Comparison of ENCODE assay signal across 9 cellular contexts in the genomic region with DNA sequence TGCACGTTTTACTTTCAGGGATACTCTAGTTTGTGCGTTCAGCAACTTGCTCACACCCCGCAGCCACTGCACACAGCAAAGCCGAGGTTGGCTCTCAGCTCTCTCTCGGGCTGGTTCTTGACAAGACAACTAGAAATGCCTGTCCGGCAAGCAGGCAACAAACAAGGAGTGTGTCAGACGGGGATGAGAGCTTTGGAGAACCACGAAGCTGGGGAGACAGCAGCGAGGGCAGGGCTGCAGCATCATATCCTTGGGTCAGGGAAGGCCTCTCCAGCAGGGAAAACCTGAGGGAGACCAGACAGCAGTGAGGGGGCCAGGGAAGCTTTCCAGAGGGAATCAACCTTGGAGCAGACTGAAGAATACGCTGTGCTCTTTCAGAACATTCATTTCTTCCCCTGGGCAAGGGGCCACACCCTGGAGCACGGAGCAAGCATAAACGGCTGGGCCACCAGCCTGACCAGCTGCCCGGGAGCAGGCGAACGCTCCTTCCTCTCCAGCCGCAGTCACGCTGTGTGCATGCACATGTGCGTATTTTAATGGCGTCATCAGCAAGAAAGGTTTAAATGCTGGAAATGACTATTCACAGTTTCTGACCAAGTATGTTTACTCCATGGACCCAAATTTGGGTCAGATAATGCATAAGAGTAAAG. TPM values are rescaled to one million over a fixed set of nuclear protein-coding genes. Genes with fewer than 3 reads are reported as not detected.
DNase-seq lines count a peak whose midpoint lies in the region; ATAC-seq, FAIRE-seq and TF ChIP-seq lines count a peak whose summit lies in the region.
"Had no signal": no experiment of that assay in that cellular context is flagged by ENCODE, and none has a peak within 500 bp of the region (broad histone marks: within the 10 kb centered on the region; RNA-seq: fewer than 3 reads in every experiment).

No MANE protein-coding gene starts in this region.

- H3K4me3 ChIP-seq in right atrium auricular region (peak overlapping the region in 1 of 2 donors; percentile 16), skeletal muscle satellite cell (ENCODE audit: low read length) (peak overlapping the region; percentile 55)
- H3K4me3 ChIP-seq in effector memory CD4-positive, alpha-beta T cell (ENCODE audit: insufficient read depth, low read depth, low read length, poor library complexity, severe bottlenecking) = no peak overlapping the region

- no peak for FAIRE-seq in GM19239 (lab: Jason Lieb, UNC)

- no peaks in the 10 kb centered on the region for H3K36me3 ChIP-seq in right atrium auricular region
- H3K36me3 ChIP-seq in skeletal muscle satellite cell (ENCODE audit: insufficient read depth, low read length) = no peaks in the 10 kb centered on the region
- H3K36me3 ChIP-seq in effector memory CD4-positive, alpha-beta T cell (ENCODE audit: control insufficient read depth, insufficient read depth, low read length) = no peaks in the 10 kb centered on the region

- H3K9me3 ChIP-seq in right atrium auricular region = no peaks in the 10 kb centered on the region
- H3K9me3 ChIP-seq in skeletal muscle satellite cell (replicated peaks; ENCODE audit: low read length) = no peaks in the 10 kb centered on the region
- H3K9me3 ChIP-seq in effector memory CD4-positive, alpha-beta T cell (ENCODE audit: control insufficient read depth, low read length) = no peaks in the 10 kb centered on the region

- TF ChIP-seq CTCF in right atrium auricular region (IDR thresholded peaks at IDR 0.05) = no peak

- H3K27me3 Mint-ChIP-seq in activated naive CD8-positive, alpha-beta T cell treated with anti-CD3 and anti-CD28 coated beads, Interleukin-2, amount 10 ng/mL, durations not matched to agents 7 days and 5 days = no peaks in the 10 kb centered on the region

- no peaks in the 10 kb centered on the region for H3K27me3 ChIP-seq in right atrium auricular region
- H3K27me3 ChIP-seq in skeletal muscle satellite cell (ENCODE audit: control insufficient read depth, insufficient read depth, low read length) = no peaks in the 10 kb centered on the region
- no peaks in the 10 kb centered on the region for H3K27me3 ChIP-seq in effector memory CD4-positive, alpha-beta T cell (replicated peaks; ENCODE audit: control insufficient read depth, insufficient read depth, low read length, poor library complexity, severe bottlenecking)

- POLR2A ChIA-PET in activated naive CD8-positive, alpha-beta T cell treated with anti-CD3 and anti-CD28 coated beads, Interleukin-2, amount 10 ng/mL, durations not matched to agents 7 days and 5 days (lab: Charles Lee) = interaction anchor here (0.8 to 2.4 kb wide), 4 partner anchors 12 to 66 kb away, joined by 3 to 9 read pairs (median 3); no protein-coding TSS in a partner anchor

- H3K4me2 ChIP-seq in skeletal muscle satellite cell (ENCODE audit: low read length) = peak overlapping the region; percentile 74

- no peaks in the 10 kb centered on the region for H3K9me3 Mint-ChIP-seq in activated naive CD8-positive, alpha-beta T cell treated with anti-CD3 and anti-CD28 coated beads, Interleukin-2, amount 10 ng/mL, durations not matched to agents 7 days and 5 days

- H3K4me3 Mint-ChIP-seq in activated naive CD8-positive, alpha-beta T cell treated with anti-CD3 and anti-CD28 coated beads, Interleukin-2, amount 10 ng/mL, durations not matched to agents 7 days and 5 days = peak overlapping the region; percentile 6

- no peak for ATAC-seq in activated naive CD8-positive, alpha-beta T cell treated with anti-CD3 and anti-CD28 coated beads, Interleukin-2, amount 10 ng/mL, durations not matched to agents 7 days and 5 days (ENCODE audit: low read depth)
- no peak for ATAC-seq in GM19455 (IDR thresholded peaks at IDR 0.05; ENCODE audit: unreplicated experiment)

- peaks cover 11% of the 10 kb centered on the region for H3K36me3 Mint-ChIP-seq in activated naive CD8-positive, alpha-beta T cell treated with anti-CD3 and anti-CD28 coated beads, Interleukin-2, amount 10 ng/mL, durations not matched to agents 7 days and 5 days

- peak overlapping the region; percentile 69 for H3K9ac ChIP-seq in skeletal muscle satellite cell (ENCODE audit: low read depth, low read length)

- peak overlapping the region; percentile 57 for H3K27ac Mint-ChIP-seq in activated naive CD8-positive, alpha-beta T cell treated with anti-CD3 and anti-CD28 coated beads, Interleukin-2, amount 10 ng/mL, durations not matched to agents 7 days and 5 days

- H3K4me1 Mint-ChIP-seq in activated naive CD8-positive, alpha-beta T cell treated with anti-CD3 and anti-CD28 coated beads, Interleukin-2, amount 10 ng/mL, durations not matched to agents 7 days and 5 days = peaks cover 62% of the 10 kb centered on the region

- H3K4me1 ChIP-seq in right atrium auricular region (peaks cover 0 to 72% of the 10 kb centered on the region in 2 donors), skeletal muscle satellite cell (ENCODE audit: control insufficient read depth, insufficient read depth, low read length) (peaks cover 68% of the 10 kb centered on the region)
- H3K4me1 ChIP-seq in effector memory CD4-positive, alpha-beta T cell (ENCODE audit: control insufficient read depth, insufficient read depth, low read length, poor library complexity, severe bottlenecking) = peaks cover 9% of the 10 kb centered on the region

- peak overlapping the region; percentile 71 to 88 for H3K27ac ChIP-seq in right atrium auricular region
- no peak overlapping the region for H3K27ac ChIP-seq in effector memory CD4-positive, alpha-beta T cell (ENCODE audit: insufficient read depth, low read length, poor library complexity, severe bottlenecking)

- DNase-seq in GM03348 (ENCODE audit: low spot score) (peak; percentile 54), right atrium auricular region (ENCODE audit: low spot score) (peak; percentile 82), GM19239 (ENCODE audit: insufficient read length, low spot score) (no peak), D341Med (ENCODE audit: low spot score) (no peak)
- DNase-seq in activated naive CD8-positive, alpha-beta T cell treated with anti-CD3 and anti-CD28 coated beads, Interleukin-2, amount 10 ng/mL, durations not matched to agents 7 days and 5 days = no peak
- DNase-seq in effector memory CD4-positive, alpha-beta T cell = no peak
- DNase-seq: NCI-H82 had no signal

RNA-seq across cellular contexts. Expression of a gene that starts 58.7 kb away (rescaled TPM):
- total RNA-seq in activated naive CD8-positive, alpha-beta T cell treated with anti-CD3 and anti-CD28 coated beads, Interleukin-2, amount 10 ng/mL, durations not matched to agents 7 days and 5 days = 10 to 100 TPM; 37.0 to 37.8 TPM
- 10 to 100 TPM; 23.1 to 26.1 TPM for total RNA-seq in right atrium auricular region
- 21.8 and 24.5 TPM in 2 replicates for total RNA-seq in skeletal muscle satellite cell (2012; rRNA removed)

Comparison
In these comparisons a context has a peak if more than half of its experiments do, and no peak if none do; other contexts are left out.
1. DNase-seq: peak in GM03348 (single experiment) and right atrium auricular region (single experiment); none in activated naive CD8-positive, alpha-beta T cell treated with anti-CD3 and anti-CD28 coated beads, Interleukin-2, amount 10 ng/mL, durations not matched to agents 7 days and 5 days (single experiment), GM19239 (single experiment), D341Med (single experiment) and effector memory CD4-positive, alpha-beta T cell (0 of 3).